ENCODE assay signal across 20 cellular contexts in genomic region chr2:124267821-124268220, GRCh38.
DNase-seq lines count a peak whose midpoint lies in the region; ATAC-seq and TF ChIP-seq lines count a peak whose summit lies in the region.
"Had no signal": no experiment of that assay in that cellular context is flagged by ENCODE, and none has a peak within 500 bp of the region (broad histone marks: within the 10 kb centered on the region; RNA-seq: fewer than 3 reads in every experiment).

No MANE protein-coding gene starts in this region.

- no peak overlapping the region for H3K9ac ChIP-seq in IMR-90 (ENCODE audit: low read depth, low read length)
- peak overlapping the region; percentile 62 for H3K9ac ChIP-seq in adipocyte (ENCODE audit: low read length)
- peak overlapping the region; percentile 56 for H3K9ac ChIP-seq in smooth muscle cell (ENCODE audit: low read depth)

- H3K4me1 ChIP-seq in IMR-90 (ENCODE audit: control insufficient read depth, insufficient read depth, low read length) (no peaks in the 10 kb centered on the region), adipocyte (ENCODE audit: control insufficient read depth, insufficient read depth, low read length) (peaks cover 14% of the 10 kb centered on the region), smooth muscle cell (ENCODE audit: low read depth) (no peaks in the 10 kb centered on the region)
- H3K4me1 ChIP-seq: psoas muscle had no signal

- H3K9me1 ChIP-seq in IMR-90 (ENCODE audit: insufficient read depth, low read length), result no peaks in the 10 kb centered on the region

- DNase-seq in IMR-90, result peak; percentile 39
- DNase-seq in adipocyte (ENCODE audit: low read depth), result no peak
- peak; percentile 22 for DNase-seq in fibroblast of the conjunctiva (ENCODE audit: low read depth)
- no peak for DNase-seq in smooth muscle cell (lab: John Stamatoyannopoulos, UW; ENCODE audit: unreplicated experiment)
- no peak for DNase-seq in islet precursor cell
- no peak for DNase-seq in NK-92 (lab: John Stamatoyannopoulos, UW; ENCODE audit: unreplicated experiment)
- DNase-seq: activated effector memory CD4-positive, alpha-beta T cell treated with anti-CD3 and anti-CD28 coated beads, Interleukin-2, amount 50 U/mL, for 16 hours; activated naive CD8-positive, alpha-beta T cell treated with anti-CD3 and anti-CD28 coated beads, Interleukin-2, amount 50 U/mL, for 24 hours; CD8-positive, alpha-beta memory T cell; dermis blood vessel endothelial cell; DMS79 treated with DMSO at 0.1 percent for 48 hours; midbrain; NCI-H1436 treated with DMSO at 0.1 percent for 48 hours; NCI-H526 treated with DMSO at 0.1 percent for 48 hours; psoas muscle; stimulated activated CD4-positive, alpha-beta T cell treated with anti-CD3 and anti-CD28 coated beads, Interleukin-4, amount 100 ng/mL, for 4 hours; stimulated activated naive CD8-positive, alpha-beta T cell treated with anti-CD3 and anti-CD28 coated beads, Interleukin-15, amount 100 ng/mL, for 72 hours had no signal

- peaks cover 14% of the 10 kb centered on the region for H3K9me3 ChIP-seq in IMR-90 (ENCODE audit: control insufficient read depth, insufficient read depth, low read length)
- no peaks in the 10 kb centered on the region for H3K9me3 ChIP-seq in adipocyte (ENCODE audit: control insufficient read depth, low read length)
- H3K9me3 ChIP-seq in smooth muscle cell (replicated peaks; ENCODE audit: low read depth), result no peaks in the 10 kb centered on the region
- H3K9me3 ChIP-seq: psoas muscle had no signal

- no peak for TF ChIP-seq POLR2A in IMR-90 (IDR thresholded peaks at IDR 0.05; ENCODE audit: low read depth, low read length)

- dilution Hi-C loops in IMR-90 (cut with HindIII; ENCODE audit: low sequenced_read_pairs, unreplicated experiment), result no loop called here

- no peak overlapping the region for H3K56ac ChIP-seq in IMR-90 (ENCODE audit: extremely low read depth, insufficient read depth, low read length)

- no peak overlapping the region for H2AK5ac ChIP-seq in IMR-90 (ENCODE audit: low read depth, low read length)

- in situ Hi-C loops in IMR-90 (cut with MboI; ENCODE audit: low sequenced_read_pairs), result no loop called here

- no peak overlapping the region for H3K23ac ChIP-seq in IMR-90 (ENCODE audit: low read depth, low read length)

- no peak overlapping the region for H2BK20ac ChIP-seq in IMR-90 (ENCODE audit: low read depth, low read length)

- H3K4me3 ChIP-seq in IMR-90 (ENCODE audit: insufficient read depth, low read depth, low read length) (no peak overlapping the region), adipocyte (ENCODE audit: low read length) (peak overlapping the region; percentile 24), smooth muscle cell (peak overlapping the region; percentile 1)
- H3K4me3 ChIP-seq: cardiac muscle cell, psoas muscle had no signal

- intact Hi-C loops in IMR-90 (cut with micrococcal nuclease), result no loop called here

- no peak overlapping the region for H3K4ac ChIP-seq in IMR-90 (ENCODE audit: low read depth, low read length)

- H4K8ac ChIP-seq in IMR-90 (ENCODE audit: low read depth in 2 of 2, low read length in 2 of 2), result no peak overlapping the region

- no peak overlapping the region for H3K18ac ChIP-seq in IMR-90 (ENCODE audit: low read depth, low read length)

- H2AFZ ChIP-seq in IMR-90 (replicated peaks; ENCODE audit: low read length, poor library complexity), result no peak overlapping the region
- peak overlapping the region; percentile 8 for H2AFZ ChIP-seq in smooth muscle cell (ENCODE audit: low read depth)

- H4K20me1 ChIP-seq in IMR-90 (ENCODE audit: insufficient read depth, low read length) (no peaks in the 10 kb centered on the region), smooth muscle cell (ENCODE audit: low read depth) (no peaks in the 10 kb centered on the region)

- TF ChIP-seq RAD21 in IMR-90 (IDR thresholded peaks at IDR 0.05; ENCODE audit: low read length), result no peak

- TF ChIP-seq CTCF in IMR-90 (conservative IDR thresholded peaks at IDR 0.05; ENCODE audit: low read depth, low read length), result no peak
- no peak for TF ChIP-seq CTCF in smooth muscle cell (IDR thresholded peaks at IDR 0.05; ENCODE audit: borderline replicate concordance, insufficient read depth, poor library complexity, severe bottlenecking)

- WGBS in IMR-90 (ENCODE audit: extremely low coverage in 2 of 2, insufficient read length in 1 of 2), 2 experiments, result no CpG with 5 or more reads among the region's 5 CpGs
- WGBS in smooth muscle cell (ENCODE audit: low lambda C conversion rate), result 14% methylated on average over 5 of the region's 5 CpGs

- H2BK120ac ChIP-seq in IMR-90 (ENCODE audit: low read depth, low read length), result no peak overlapping the region

- H3K27me3 ChIP-seq in IMR-90 (ENCODE audit: control insufficient read depth, insufficient read depth, low read length) (no peaks in the 10 kb centered on the region), adipocyte (replicated peaks; ENCODE audit: control insufficient read depth, insufficient read depth, low read length) (no peaks in the 10 kb centered on the region), smooth muscle cell (ENCODE audit: low read depth) (no peaks in the 10 kb centered on the region)
- H3K27me3 ChIP-seq: cardiac muscle cell had no signal

- CTCF ChIA-PET in IMR-90 (lab: Yijun Ruan, JAX), result no interaction called here

- ATAC-seq in IMR-90 (ENCODE audit: low read depth) (peak; percentile 27; the same call in 1 of the 2 replicates), GM21825 (IDR thresholded peaks at IDR 0.05; ENCODE audit: unreplicated experiment) (no peak)
- ATAC-seq: activated naive CD8-positive, alpha-beta T cell treated with anti-CD3 and anti-CD28 coated beads, Interleukin-2, amount 50 U/mL, for 24 hours; natural killer cell treated with Interleukin-12 subunit alpha and Interleukin-12 subunit beta and Interleukin-15 and Interleukin-18, amount 100 ng/mL, for 72 hours; psoas muscle; stimulated activated naive CD8-positive, alpha-beta T cell treated with anti-CD3 and anti-CD28 coated beads, Interleukin-15, amount 100 ng/mL, for 72 hours had no signal

- H3K79me2 ChIP-seq in smooth muscle cell (ENCODE audit: low read depth), result no peaks in the 10 kb centered on the region

- H3K27ac ChIP-seq in IMR-90 (ENCODE audit: insufficient read depth, low read length), result no peak overlapping the region
- H3K27ac ChIP-seq in smooth muscle cell (ENCODE audit: low read depth), result peak overlapping the region; percentile 85
- H3K27ac ChIP-seq: cardiac muscle cell, psoas muscle had no signal

- no peak overlapping the region for H4K91ac ChIP-seq in IMR-90 (ENCODE audit: insufficient read depth, low read depth, low read length)

- no peak overlapping the region for H3K4me2 ChIP-seq in IMR-90 (ENCODE audit: low read depth, low read length)
- peak overlapping the region; percentile 62 for H3K4me2 ChIP-seq in smooth muscle cell

- H3K14ac ChIP-seq in IMR-90 (replicated peaks; ENCODE audit: low read depth, low read length), result no peak overlapping the region

- no peak overlapping the region for H2BK15ac ChIP-seq in IMR-90 (ENCODE audit: low read depth, low read length)

- H3K36me3 ChIP-seq in IMR-90 (ENCODE audit: control insufficient read depth, insufficient read depth, low read length) (no peaks in the 10 kb centered on the region), adipocyte (ENCODE audit: control insufficient read depth, insufficient read depth, low read length, severe bottlenecking) (no peaks in the 10 kb centered on the region), smooth muscle cell (ENCODE audit: low read depth) (no peaks in the 10 kb centered on the region)
- H3K36me3 ChIP-seq: cardiac muscle cell had no signal

- POLR2A ChIA-PET in IMR-90 (lab: Charles Lee; ENCODE audit: unreplicated experiment), result no interaction called here

- H4K5ac ChIP-seq in IMR-90 (ENCODE audit: low read depth, low read length), result no peak overlapping the region

- H2AK9ac ChIP-seq in IMR-90 (replicated peaks; ENCODE audit: low read depth, low read length, poor library complexity), result no peak overlapping the region

- H3F3A ChIP-seq in smooth muscle cell (ENCODE audit: low read depth), result no peaks in the 10 kb centered on the region

- H3K79me1 ChIP-seq in IMR-90 (ENCODE audit: low read depth in 1 of 2, low read length in 2 of 2), result no peaks in the 10 kb centered on the region

- H2BK5ac ChIP-seq in IMR-90 (ENCODE audit: low read depth, low read length, poor library complexity, severe bottlenecking), result no peak overlapping the region

- no TSS peak for BruUV-seq in IMR-90 (replicated peaks; lab: Mats Ljungman, UMichigan)

TF ChIP-seq in IMR-90, 13 proteins besides CTCF, POLR2A, EP300 and RAD21:
- TF ChIP-seq RCOR1 (IDR thresholded peaks at IDR 0.05; ENCODE audit: insufficient replicate concordance, low read length) (no peak), CEBPB (IDR thresholded peaks at IDR 0.05; ENCODE audit: low read depth, low read length) (no peak), USF2 (IDR thresholded peaks at IDR 0.05; ENCODE audit: low read depth, low read length) (no peak), ELK1 (IDR thresholded peaks at IDR 0.05; ENCODE audit: borderline replicate concordance, low read depth, low read length) (no peak), FOS (IDR thresholded peaks at IDR 0.05; ENCODE audit: low read depth, low read length) (no peak), RFX5 (IDR thresholded peaks at IDR 0.05; ENCODE audit: low read depth, low read length) (no peak), NFE2L2 (IDR thresholded peaks at IDR 0.05; ENCODE audit: low read depth, low read length) (no peak), MAFK (IDR thresholded peaks at IDR 0.05; ENCODE audit: low read depth, low read length) (no peak), BHLHE40 (IDR thresholded peaks at IDR 0.05; ENCODE audit: low read depth, low read length) (no peak), MXI1 (IDR thresholded peaks at IDR 0.05; ENCODE audit: borderline replicate concordance, low read depth, low read length) (no peak), CHD1 (IDR thresholded peaks at IDR 0.05; ENCODE audit: low read depth, low read length) (no peak), SMC3 (IDR thresholded peaks at IDR 0.05; ENCODE audit: low read depth, low read length) (no peak)
TF ChIP-seq in IMR-90: peak in this region for 0.

Comparison
In these comparisons a context has a peak if more than half of its experiments do, and no peak if none do; other contexts are left out.
1. DNase-seq: peak in IMR-90 (single experiment) and fibroblast of the conjunctiva (single experiment); none in adipocyte (single experiment), smooth muscle cell (single experiment), islet precursor cell (single experiment) and NK-92 (single experiment).